In the genomic region with DNA sequence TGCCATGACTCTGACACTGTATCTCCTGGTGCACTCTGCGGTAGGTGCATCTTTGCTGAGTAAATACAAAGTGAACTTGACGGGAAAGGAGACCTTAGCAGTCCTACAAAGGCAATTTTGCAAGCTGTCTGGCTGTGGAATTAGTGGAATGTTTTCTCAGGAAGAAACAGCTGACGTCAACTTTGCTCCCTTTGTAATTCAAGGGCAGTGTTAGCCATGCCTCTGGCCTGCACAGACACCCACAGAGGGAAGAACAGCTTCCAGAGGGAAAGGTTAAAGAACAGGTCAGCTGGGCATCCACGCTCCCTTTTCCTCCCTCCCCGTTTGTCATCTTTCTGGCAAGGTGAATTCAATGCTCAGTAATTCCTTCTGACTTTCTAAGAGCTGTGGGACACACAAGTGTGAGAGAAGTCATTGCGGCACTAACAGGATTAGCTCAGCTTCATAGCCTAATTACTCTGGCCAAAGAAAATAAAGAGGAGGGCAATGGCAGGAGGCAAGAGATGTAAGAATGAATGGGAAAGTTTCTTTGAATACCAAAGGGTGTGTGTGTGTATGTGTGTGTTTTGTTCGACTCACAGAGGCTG, we compare ENCODE assay signal across 13 cellular contexts.
A peak's percentile ranks its signal among the peaks of the same experiment; 100 is the strongest.
DNase-seq lines count a peak whose midpoint lies in the region; ATAC-seq and TF ChIP-seq lines count a peak whose summit lies in the region.
"Had no signal": no experiment of that assay in that cellular context is flagged by ENCODE, and none has a peak within 500 bp of the region (broad histone marks: within the 10 kb centered on the region; RNA-seq: fewer than 3 reads in every experiment).

No MANE protein-coding gene starts in this region.

- TF ChIP-seq EP300 in esophagus muscularis mucosa (IDR thresholded peaks at IDR 0.05) (peak; percentile 51), upper lobe of left lung (IDR thresholded peaks at IDR 0.05) (no peak)

- intact Hi-C loops in esophagus muscularis mucosa (cut with DNase I) (no loop called here), lower lobe of right lung (cut with DNase I) (no loop called here)

- DNase-seq in MG63 (peak; percentile 69), esophagus muscularis mucosa (ENCODE audit: extremely low spot score) (no peak), lower lobe of right lung (no peak), upper lobe of left lung (no peak), NCI-H69 (lab: John Stamatoyannopoulos, UW) (no peak), immature natural killer cell (no peak), WERI-Rb-1 (no peak)
- DNase-seq: activated CD8-positive, alpha-beta memory T cell treated with anti-CD3 and anti-CD28 coated beads, Interleukin-2, amount 50 U/mL, for 4 hours; effector memory CD4-positive, alpha-beta T cell; NCI-H2029 treated with DMSO at 0.1 percent for 48 hours; stimulated activated CD8-positive, alpha-beta memory T cell treated with anti-CD3 and anti-CD28 coated beads, Interleukin-4, amount 100 ng/mL, for 48 hours had no signal

- H3K4me3 Mint-ChIP-seq in immature natural killer cell, result no peak overlapping the region

- H3K36me3 Mint-ChIP-seq in immature natural killer cell, result no peaks in the 10 kb centered on the region

- H3K4me1 Mint-ChIP-seq in immature natural killer cell, result no peaks in the 10 kb centered on the region

- no peak for TF ChIP-seq POLR2A in esophagus muscularis mucosa (IDR thresholded peaks at IDR 0.05; ENCODE audit: low read depth)
- no peak for TF ChIP-seq POLR2A in upper lobe of left lung (IDR thresholded peaks at IDR 0.05)

- no peak overlapping the region for H3K27ac Mint-ChIP-seq in immature natural killer cell

- TF ChIP-seq CTCF in esophagus muscularis mucosa (IDR thresholded peaks at IDR 0.05) (no peak), lower lobe of right lung (IDR thresholded peaks at IDR 0.05) (no peak), upper lobe of left lung (IDR thresholded peaks at IDR 0.05) (no peak), WERI-Rb-1 (IDR thresholded peaks at IDR 0.05; ENCODE audit: low read depth, low read length) (no peak)

- H3K27ac ChIP-seq in esophagus muscularis mucosa (replicated peaks in 1 of 4) (peak overlapping the region; percentile 53 to 73 (median 66)), lower lobe of right lung (no peak overlapping the region), upper lobe of left lung (no peak overlapping the region), WERI-Rb-1 (no peak overlapping the region)
- H3K27ac ChIP-seq: neutrophil, SK-N-MC had no signal

- H3K9me3 ChIP-seq in MG63 (no peaks in the 10 kb centered on the region), esophagus muscularis mucosa (no peaks in the 10 kb centered on the region), lower lobe of right lung (no peaks in the 10 kb centered on the region), upper lobe of left lung (no peaks in the 10 kb centered on the region), WERI-Rb-1 (ENCODE audit: severe bottlenecking) (no peaks in the 10 kb centered on the region)
- H3K9me3 ChIP-seq: neutrophil had no signal

- H3K4me1 ChIP-seq in esophagus muscularis mucosa, result peaks cover 4 to 20% (median 18%) of the 10 kb centered on the region in 4 donors
- H3K4me1 ChIP-seq in lower lobe of right lung, result peaks cover 7% of the 10 kb centered on the region
- peaks cover 0 to 10% (median 4%) of the 10 kb centered on the region in 4 donors for H3K4me1 ChIP-seq in upper lobe of left lung

- ATAC-seq in lower lobe of right lung (peak; percentile 75 to 87), upper lobe of left lung (ENCODE audit: low FRiP score in 2 of 2) (peak; percentile 63 to 70)

- H3K4me3 ChIP-seq in MG63 (no peak overlapping the region), esophagus muscularis mucosa (no peak overlapping the region), lower lobe of right lung (no peak overlapping the region), upper lobe of left lung (no peak overlapping the region), WERI-Rb-1 (ENCODE audit: low read depth, low read length) (no peak overlapping the region)
- H3K4me3 ChIP-seq: SK-N-MC had no signal

- 10% methylated on average over 6 of the region's 7 CpGs for WGBS in esophagus muscularis mucosa
- 37 to 39% methylated on average over 7 of the region's 7 CpGs for WGBS in upper lobe of left lung, 2 donors

- H3K27me3 Mint-ChIP-seq in immature natural killer cell (ENCODE audit: low read depth in 3 of 3), result peaks cover 0 to 5% (median 2%) of the 10 kb centered on the region in 3 donors

- H3K27me3 ChIP-seq in MG63 (no peaks in the 10 kb centered on the region), esophagus muscularis mucosa (peaks cover 0 to 3% (median 0%) of the 10 kb centered on the region in 4 donors), lower lobe of right lung (ENCODE audit: low read depth) (no peaks in the 10 kb centered on the region), upper lobe of left lung (no peaks in the 10 kb centered on the region), WERI-Rb-1 (ENCODE audit: insufficient read depth, low read depth, severe bottlenecking) (peaks cover 30% of the 10 kb centered on the region)
- H3K27me3 ChIP-seq: neutrophil had no signal

- no peaks in the 10 kb centered on the region for H3K36me3 ChIP-seq in MG63
- no peaks in the 10 kb centered on the region for H3K36me3 ChIP-seq in esophagus muscularis mucosa
- no peaks in the 10 kb centered on the region for H3K36me3 ChIP-seq in lower lobe of right lung
- H3K36me3 ChIP-seq in upper lobe of left lung, result no peaks in the 10 kb centered on the region
- no peaks in the 10 kb centered on the region for H3K36me3 ChIP-seq in WERI-Rb-1
- H3K36me3 ChIP-seq: neutrophil had no signal

- H3K9me3 Mint-ChIP-seq in immature natural killer cell, result peaks cover 0 to 6% (median 0%) of the 10 kb centered on the region in 6 donors

Comparison
In these comparisons a context has a peak if more than half of its experiments do, and no peak if none do; other contexts are left out.
1. H3K27ac ChIP-seq: peak in esophagus muscularis mucosa (4 of 4); none in lower lobe of right lung (single experiment), upper lobe of left lung (0 of 4) and WERI-Rb-1 (single experiment).